Comparison of ENCODE assay signal across 19 cellular contexts in the genomic region with DNA sequence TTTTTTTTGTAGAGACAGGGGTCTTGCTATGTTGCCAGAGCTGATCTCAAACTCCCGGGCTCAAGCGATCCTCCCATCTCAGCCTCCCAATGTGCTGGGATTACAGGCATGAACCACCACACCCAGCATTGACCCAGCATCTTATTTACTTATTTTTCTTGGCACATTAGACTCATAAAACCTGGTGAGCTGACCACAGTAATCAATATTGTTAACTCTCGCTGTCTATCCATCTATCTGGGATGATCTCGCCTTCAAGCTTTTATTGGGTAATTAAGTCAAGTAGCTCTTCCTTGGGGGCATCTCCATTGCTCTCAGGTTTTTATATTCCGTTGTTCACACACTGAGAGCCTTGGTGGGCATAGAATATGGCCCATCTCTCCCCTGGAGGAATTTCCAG. TPM values are rescaled to one million over a fixed set of nuclear protein-coding genes. Genes with fewer than 3 reads are reported as not detected.
DNase-seq lines count a peak whose midpoint lies in the region; ATAC-seq and TF ChIP-seq lines count a peak whose summit lies in the region.
"Had no signal": no experiment of that assay in that cellular context is flagged by ENCODE, and none has a peak within 500 bp of the region (broad histone marks: within the 10 kb centered on the region; RNA-seq: fewer than 3 reads in every experiment).

No MANE protein-coding gene starts in this region.

- H3K27me3 ChIP-seq in mesendoderm (ENCODE audit: insufficient read depth, low read length, poor library complexity) = no peaks in the 10 kb centered on the region
- H3K27me3 ChIP-seq: BE2C had no signal

- H3K56ac ChIP-seq in mesendoderm (ENCODE audit: low read length) = peak overlapping the region; percentile 27

- no peak overlapping the region for H3K4me3 Mint-ChIP-seq in stimulated activated effector memory CD8-positive, alpha-beta T cell treated with anti-CD3 and anti-CD28 coated beads, Interleukin-12 subunit alpha, Interleukin-12 subunit beta, amount 100 ng/mL, for 72 hours
- H3K4me3 Mint-ChIP-seq: CD14-positive monocyte; CD4-positive, alpha-beta memory T cell; CD4-positive, CD25-positive, alpha-beta regulatory T cell; CD8-positive, alpha-beta memory T cell had no signal

- peak overlapping the region; percentile 98 for H2BK120ac ChIP-seq in mesendoderm (ENCODE audit: low read depth, low read length)

- H3K36me3 ChIP-seq in HEK293 (ENCODE audit: control insufficient read depth in 2 of 2, insufficient read depth in 1 of 2, low read length in 2 of 2) (no peaks in the 10 kb centered on the region), mesendoderm (ENCODE audit: control insufficient read depth, insufficient read depth, low read length) (no peaks in the 10 kb centered on the region)
- H3K36me3 ChIP-seq: BE2C, BLaER1 had no signal

- H3K9me3 ChIP-seq in HEK293 (ENCODE audit: control insufficient read depth, insufficient read depth, low read depth, low read length) = no peaks in the 10 kb centered on the region
- H3K9me3 ChIP-seq: BE2C, BLaER1 had no signal

- H4K5ac ChIP-seq in mesendoderm (ENCODE audit: low read length) = no peak overlapping the region

- H3K79me1 ChIP-seq in mesendoderm (ENCODE audit: low read length) = no peaks in the 10 kb centered on the region

- peak overlapping the region; percentile 90 for H3K18ac ChIP-seq in mesendoderm (ENCODE audit: low read length)

- WGBS in mesendoderm (ENCODE audit: extremely low coverage, insufficient coverage, low lambda C conversion rate) = no CpG with 5 or more reads among the region's 5 CpGs

- DNase-seq in mesendoderm (no peak), DMS 273 treated with DMSO at 0.1 percent for 48 hours (lab: John Stamatoyannopoulos, UW) (no peak), T1000 (lab: John Stamatoyannopoulos, UW) (no peak), ureter (ENCODE audit: low spot score) (no peak)
- no peak for DNase-seq in stimulated activated effector memory CD8-positive, alpha-beta T cell treated with anti-CD3 and anti-CD28 coated beads, Interleukin-12 subunit alpha, Interleukin-12 subunit beta, amount 100 ng/mL, for 72 hours (ENCODE audit: low spot score in 2 of 2)
- DNase-seq: 8988T, ACHN, BE2C, C1 segment of cervical spinal cord, COR-L47, DMS79 treated with DMSO at 0.1 percent for 48 hours had no signal

- no peak for ATAC-seq in stimulated activated effector memory CD8-positive, alpha-beta T cell treated with anti-CD3 and anti-CD28 coated beads, Interleukin-12 subunit alpha, Interleukin-12 subunit beta, amount 100 ng/mL, for 72 hours

- H3K4me2 ChIP-seq in mesendoderm (ENCODE audit: low read length) = no peak overlapping the region

- no peak overlapping the region for H2AK5ac ChIP-seq in mesendoderm (ENCODE audit: low read length)

- no peak overlapping the region for H4K8ac ChIP-seq in mesendoderm (ENCODE audit: low read depth, low read length)

- peak overlapping the region; percentile 90 for H2BK5ac ChIP-seq in mesendoderm (ENCODE audit: low read length)

- H3K4me1 Mint-ChIP-seq in stimulated activated effector memory CD8-positive, alpha-beta T cell treated with anti-CD3 and anti-CD28 coated beads, Interleukin-12 subunit alpha, Interleukin-12 subunit beta, amount 100 ng/mL, for 72 hours = peaks cover 27% of the 10 kb centered on the region

- H3K27ac ChIP-seq in HEK293 (ENCODE audit: extremely low read depth, low read depth, low read length) (no peak overlapping the region; the same call in 1 of the 2 replicates), mesendoderm (ENCODE audit: low read depth, low read length) (peak overlapping the region; percentile 77)
- H3K27ac ChIP-seq: BLaER1 had no signal

- no peak overlapping the region for H3K23ac ChIP-seq in mesendoderm (ENCODE audit: low read length)

- H3K36me3 Mint-ChIP-seq in stimulated activated effector memory CD8-positive, alpha-beta T cell treated with anti-CD3 and anti-CD28 coated beads, Interleukin-12 subunit alpha, Interleukin-12 subunit beta, amount 100 ng/mL, for 72 hours = no peaks in the 10 kb centered on the region
- H3K36me3 Mint-ChIP-seq: CD14-positive monocyte; CD4-positive, alpha-beta memory T cell; CD4-positive, CD25-positive, alpha-beta regulatory T cell had no signal

- peak overlapping the region; percentile 19 for H2BK15ac ChIP-seq in mesendoderm (replicated peaks; ENCODE audit: low read depth)

- no peak overlapping the region for H3K9ac ChIP-seq in mesendoderm (ENCODE audit: low read length)
- H3K9ac ChIP-seq: BLaER1 had no signal

- H3K4me3 ChIP-seq in HEK293 (ENCODE audit: low read depth, low read length) (no peak overlapping the region), mesendoderm (ENCODE audit: low read length) (no peak overlapping the region)
- H3K4me3 ChIP-seq: BLaER1 had no signal

- no peaks in the 10 kb centered on the region for H3K79me2 ChIP-seq in mesendoderm (ENCODE audit: control insufficient read depth, insufficient read depth, low read length)

- POLR2A ChIA-PET in HEK293 (lab: Yijun Ruan, JAX) = interaction anchor here (0.6 kb wide), 1 partner anchor 259 kb away, joined by 6 read pairs; no protein-coding TSS in a partner anchor

- H3K4ac ChIP-seq in mesendoderm (ENCODE audit: low read depth, low read length) = peak overlapping the region; percentile 94

- H3K4me1 ChIP-seq in HEK293 (ENCODE audit: control insufficient read depth, insufficient read depth, low read length) = peaks cover 8% of the 10 kb centered on the region
- peaks cover 12% of the 10 kb centered on the region for H3K4me1 ChIP-seq in mesendoderm (ENCODE audit: control insufficient read depth, low read depth, low read length)
- H3K4me1 ChIP-seq: BE2C had no signal

- no peaks in the 10 kb centered on the region for H3K9me3 Mint-ChIP-seq in stimulated activated effector memory CD8-positive, alpha-beta T cell treated with anti-CD3 and anti-CD28 coated beads, Interleukin-12 subunit alpha, Interleukin-12 subunit beta, amount 100 ng/mL, for 72 hours
- H3K9me3 Mint-ChIP-seq: CD4-positive, CD25-positive, alpha-beta regulatory T cell; CD8-positive, alpha-beta memory T cell had no signal

- H3K27ac Mint-ChIP-seq in stimulated activated effector memory CD8-positive, alpha-beta T cell treated with anti-CD3 and anti-CD28 coated beads, Interleukin-12 subunit alpha, Interleukin-12 subunit beta, amount 100 ng/mL, for 72 hours = peak overlapping the region; percentile 23
- H3K27ac Mint-ChIP-seq: CD4-positive, CD25-positive, alpha-beta regulatory T cell had no signal

- CTCF ChIA-PET in HEK293 (lab: Yijun Ruan, JAX) = interaction anchor here (0.6 to 11.4 kb wide), 6 partner anchors 16 to 220 kb away, joined by 3 to 142 read pairs (median 4); no protein-coding TSS in a partner anchor

- no peak for TF ChIP-seq CTCF in HEK293 (tag by site-specific recombination; IDR thresholded peaks at IDR 0.05)

TF ChIP-seq in HEK293, 187 proteins besides CTCF, POLR2A, EP300 and RAD21 (continues in another document):
- TF ChIP-seq HOXD13 (CRISPR knock-in tag; IDR thresholded peaks at IDR 0.05; ENCODE audit: borderline replicate concordance) = peak; percentile 93
- TF ChIP-seq ZBTB17 (tag by site-specific recombination; IDR thresholded peaks at IDR 0.05) = no peak
- TF ChIP-seq IKZF3 (tag by site-specific recombination; IDR thresholded peaks at IDR 0.05) = peak; percentile 74
- peak; percentile 72; the same call in 1 of the 2 replicates for TF ChIP-seq KLF7 (tag by site-specific recombination; IDR thresholded peaks at IDR 0.05; ENCODE audit: borderline replicate concordance)
- TF ChIP-seq ZNF596 (tag by site-specific recombination; IDR thresholded peaks at IDR 0.05) = peak; percentile 63; the same call in 1 of the 2 replicates
- TF ChIP-seq ZXDB (tag by site-specific recombination; IDR thresholded peaks at IDR 0.05) = peak; percentile 49; the same call in 1 of the 2 replicates
- 0 out of 2 replicates have a peak, but pooled peaks have one; percentile 9 for TF ChIP-seq ZNF366 (tag by site-specific recombination; conservative IDR thresholded peaks at IDR 0.05)
- no peak for TF ChIP-seq ZNF548 (tag by site-specific recombination; IDR thresholded peaks at IDR 0.05)
- TF ChIP-seq ZNF335 (tag by site-specific recombination; conservative IDR thresholded peaks at IDR 0.05) = peak; percentile 5; the same call in 1 of the 2 replicates
- peak; percentile 52; the same call in 1 of the 2 replicates for TF ChIP-seq YY2 (tag by site-specific recombination; IDR thresholded peaks at IDR 0.05)
- peak; percentile 41; the same call in 1 of the 2 replicates for TF ChIP-seq WT1 (tag by site-specific recombination; IDR thresholded peaks at IDR 0.05)
- no peak for TF ChIP-seq BCL11A (tag by site-specific recombination; IDR thresholded peaks at IDR 0.05; ENCODE audit: low read depth)
- peak; percentile 42; the same call in 1 of the 2 replicates for TF ChIP-seq PRDM6 (tag by site-specific recombination; IDR thresholded peaks at IDR 0.05)
- TF ChIP-seq, protein P1, sequence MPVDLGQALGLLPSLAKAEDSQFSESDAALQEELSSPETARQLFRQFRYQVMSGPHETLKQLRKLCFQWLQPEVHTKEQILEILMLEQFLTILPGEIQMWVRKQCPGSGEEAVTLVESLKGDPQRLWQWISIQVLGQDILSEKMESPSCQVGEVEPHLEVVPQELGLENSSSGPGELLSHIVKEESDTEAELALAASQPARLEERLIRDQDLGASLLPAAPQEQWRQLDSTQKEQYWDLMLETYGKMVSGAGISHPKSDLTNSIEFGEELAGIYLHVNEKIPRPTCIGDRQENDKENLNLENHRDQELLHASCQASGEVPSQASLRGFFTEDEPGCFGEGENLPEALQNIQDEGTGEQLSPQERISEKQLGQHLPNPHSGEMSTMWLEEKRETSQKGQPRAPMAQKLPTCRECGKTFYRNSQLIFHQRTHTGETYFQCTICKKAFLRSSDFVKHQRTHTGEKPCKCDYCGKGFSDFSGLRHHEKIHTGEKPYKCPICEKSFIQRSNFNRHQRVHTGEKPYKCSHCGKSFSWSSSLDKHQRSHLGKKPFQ (tag by site-specific recombination; IDR thresholded peaks at IDR 0.05) = peak; percentile 61

RNA-seq across cellular contexts. Expression of gene PNPLA1, which starts 17.0 kb away (rescaled TPM):
- polyA plus RNA-seq in mesendoderm (2013, experiment 1 of 2) = 0.04 TPM
- 0.04 TPM for polyA plus RNA-seq in mesendoderm (2013, experiment 2 of 2)
- 0.21 TPM for total RNA-seq in ureter
- total RNA-seq: CD8-positive, alpha-beta memory T cell had no signal
- polyA plus RNA-seq: AG04450; CD4-positive, alpha-beta memory T cell; CD4-positive, CD25-positive, alpha-beta regulatory T cell; CD8-positive, alpha-beta memory T cell had no signal

RNA-seq across cellular contexts. Expression of gene BNIP5, which starts 49.8 kb away (rescaled TPM):
- 0.04 TPM for polyA plus RNA-seq in mesendoderm (2013, experiment 1 of 2)
- polyA plus RNA-seq in mesendoderm (2013, experiment 2 of 2) = 0.03 TPM
- total RNA-seq in ureter = not detected
- total RNA-seq: A673; CD4-positive, alpha-beta memory T cell; CD4-positive, CD25-positive, alpha-beta regulatory T cell; CD8-positive, alpha-beta memory T cell had no signal
- polyA plus RNA-seq: AG04450; CD14-positive monocyte; CD4-positive, alpha-beta memory T cell; CD4-positive, CD25-positive, alpha-beta regulatory T cell; CD8-positive, alpha-beta memory T cell had no signal
